ENCODE assay signal across 7 cellular contexts in genomic region chr20:63968136-63968927, GRCh38. TPM values are rescaled to one million over a fixed set of nuclear protein-coding genes. Genes with fewer than 3 reads are reported as not detected.
DNase-seq lines count a peak whose midpoint lies in the region; ATAC-seq lines count a peak whose summit lies in the region.
"Had no signal": no experiment of that assay in that cellular context is flagged by ENCODE, and none has a peak within 500 bp of the region (broad histone marks: within the 10 kb centered on the region; RNA-seq: fewer than 3 reads in every experiment).

No MANE protein-coding gene starts in this region.

- H3K4me3 ChIP-seq in adipocyte (ENCODE audit: low read length): peak overlapping the region; percentile 85
- peak overlapping the region; percentile 42 to 76 for H3K4me3 ChIP-seq in muscle layer of duodenum (ENCODE audit: low read depth in 1 of 2, low read length in 2 of 2)

- H3K27ac ChIP-seq in muscle layer of duodenum (ENCODE audit: low read length): peak overlapping the region; percentile 31

- H3K9ac ChIP-seq in adipocyte (ENCODE audit: low read length): peak overlapping the region; percentile 91

- H3K36me3 ChIP-seq in adipocyte (ENCODE audit: control insufficient read depth, insufficient read depth, low read length, severe bottlenecking) (peaks cover 29% of the 10 kb centered on the region), muscle layer of duodenum (ENCODE audit: control insufficient read depth in 1 of 2, insufficient read depth in 2 of 2, low read length in 2 of 2) (peaks cover 0 to 31% of the 10 kb centered on the region in 2 donors)

- no peaks in the 10 kb centered on the region for H3K9me3 ChIP-seq in adipocyte (ENCODE audit: control insufficient read depth, low read length)
- no peaks in the 10 kb centered on the region for H3K9me3 ChIP-seq in muscle layer of duodenum (ENCODE audit: control insufficient read depth in 1 of 2, low read length in 2 of 2)

- H3K27me3 ChIP-seq in adipocyte (replicated peaks; ENCODE audit: control insufficient read depth, insufficient read depth, low read length) (no peaks in the 10 kb centered on the region), muscle layer of duodenum (ENCODE audit: low read depth, low read length) (no peaks in the 10 kb centered on the region)

- peak; percentile 1 for DNase-seq in Daoy (ENCODE audit: low read depth)
- no peak for DNase-seq in adipocyte (ENCODE audit: low read depth)
- no peak for DNase-seq in HK-2 (ENCODE audit: unreplicated experiment)
- no peak for DNase-seq in DMS53 (lab: John Stamatoyannopoulos, UW)

- no peak for ATAC-seq in HG02938 (IDR thresholded peaks at IDR 0.05; ENCODE audit: unreplicated experiment)

- H3K4me1 ChIP-seq in adipocyte (ENCODE audit: control insufficient read depth, insufficient read depth, low read length) (peaks cover 16% of the 10 kb centered on the region), muscle layer of duodenum (ENCODE audit: control insufficient read depth in 1 of 2, insufficient read depth in 2 of 2, low read length in 2 of 2) (peaks cover 6 to 15% of the 10 kb centered on the region in 2 donors)

RNA-seq across cellular contexts. Expression of gene ZNF512B, which starts 1.4 kb away (rescaled TPM):
- total RNA-seq in Daoy (2014; rRNA removed; shearing (Covaris generic)): 3.9 and 4.5 TPM in 2 replicates

RNA-seq across cellular contexts. Expression of gene SAMD10, which starts 11.1 kb away (rescaled TPM):
- total RNA-seq in Daoy (2014; rRNA removed; shearing (Covaris generic)): 0.86 and 1.2 TPM in 2 replicates
- total RNA-seq: H4 had no signal

RNA-seq across cellular contexts. Expression of gene UCKL1, which starts 12.1 kb away (rescaled TPM):
- total RNA-seq in Daoy (2014; rRNA removed; shearing (Covaris generic)): 3.1 and 6.3 TPM in 2 replicates

RNA-seq across cellular contexts. Expression of gene PRPF6, which starts 12.6 kb away (rescaled TPM):
- 81.6 and 82.7 TPM in 2 replicates for total RNA-seq in Daoy (2014; rRNA removed; shearing (Covaris generic))
